3 cellular contexts compared by ENCODE assay signal in genomic region chr1:146521804-146522203, GRCh38.
A peak's percentile ranks its signal among the peaks of the same experiment; 100 is the strongest.
DNase-seq lines count a peak whose midpoint lies in the region; ATAC-seq and TF ChIP-seq lines count a peak whose summit lies in the region.
"Not testable (repeated sequence)": the region's sequence is repeated elsewhere in the genome, so short reads cannot be mapped to it uniquely, and the experiment has no call there.

No MANE protein-coding gene starts in this region.

- intact Hi-C loops in PC-3 (cut with micrococcal nuclease), result not testable (repeated sequence)

- not testable (repeated sequence) for H3K9me2 ChIP-seq in PC-3 (replicated peaks; ENCODE audit: low read length)

- not testable (repeated sequence) for H3K36me3 ChIP-seq in DND-41 (ENCODE audit: insufficient read depth, low read length); PC-3 (ENCODE audit: low read depth, low read length)

- H3K9me3 ChIP-seq in DND-41 (ENCODE audit: insufficient read depth, low read length, severe bottlenecking); PC-3 (ENCODE audit: low read length): not testable (repeated sequence)

- not testable (repeated sequence) for H3K27ac ChIP-seq in DND-41 (ENCODE audit: low read length); PC-3 (ENCODE audit: low read length); foreskin keratinocyte

- peak; percentile 42; the same call in 1 of the 3 replicates for ATAC-seq in DND-41 (ENCODE audit: insufficient read depth, low read depth)
- peak; percentile 85 for ATAC-seq in PC-3
- peak; percentile 32 for ATAC-seq in foreskin keratinocyte

- H4K20me1 ChIP-seq in DND-41 (ENCODE audit: insufficient read depth, low read length); PC-3 (ENCODE audit: low read length): not testable (repeated sequence)

- DNase-seq in DND-41, PC-3, foreskin keratinocyte: not testable (repeated sequence)

- not testable (repeated sequence) for H3K27me3 ChIP-seq in DND-41 (ENCODE audit: insufficient read depth, low read length, poor library complexity); PC-3 (ENCODE audit: low read length); foreskin keratinocyte

- H3F3A ChIP-seq in PC-3 (ENCODE audit: low read length, unreplicated experiment), result not testable (repeated sequence)

- H3K4me2 ChIP-seq in DND-41 (ENCODE audit: insufficient read depth, low read length); PC-3 (ENCODE audit: low read length): not testable (repeated sequence)

- not testable (repeated sequence) for H3K79me2 ChIP-seq in DND-41 (ENCODE audit: insufficient read depth, low read length); PC-3 (ENCODE audit: low read length)

- not testable (repeated sequence) for TF ChIP-seq CTCF in DND-41 (IDR thresholded peaks at IDR 0.05; ENCODE audit: borderline replicate concordance, extremely low read depth, low read length, poor library complexity, severe bottlenecking); PC-3 (conservative IDR thresholded peaks at IDR 0.05; ENCODE audit: low read depth, low read length); foreskin keratinocyte (conservative IDR thresholded peaks at IDR 0.05)

- not testable (repeated sequence) for H3K9ac ChIP-seq in DND-41 (ENCODE audit: low read depth, low read length); PC-3 (ENCODE audit: low read length)

- not testable (repeated sequence) for BruUV-seq in PC-3 (replicated peaks; lab: Mats Ljungman, UMichigan)

- not testable (repeated sequence) for H3K4me1 ChIP-seq in DND-41 (ENCODE audit: insufficient read depth, low read length); PC-3 (ENCODE audit: insufficient read depth, low read length); foreskin keratinocyte

- CTCF ChIA-PET in PC-3 (lab: Charles Lee), result not testable (repeated sequence)

- not testable (repeated sequence) for H2AFZ ChIP-seq in DND-41 (ENCODE audit: low read depth, low read length); PC-3 (ENCODE audit: low read length)

- POLR2A ChIA-PET in PC-3 (lab: Charles Lee; ENCODE audit: unreplicated experiment), result not testable (repeated sequence)

- not testable (repeated sequence) for H3K4me3 ChIP-seq in DND-41 (ENCODE audit: low read depth in 1 of 2, low read length in 2 of 2); PC-3 (ENCODE audit: low read length)

Comparison
In these comparisons a context has a peak if more than half of its experiments do, and no peak if none do; other contexts are left out.
1. ATAC-seq: peak in every context shown above with its lines; median percentile 85 in PC-3; 42 in DND-41; 32 in foreskin keratinocyte.